In genomic region chr3:157091096-157091833, GRCh38 we compare ENCODE assay signal across 18 cellular contexts.
DNase-seq lines count a peak whose midpoint lies in the region; ATAC-seq and TF ChIP-seq lines count a peak whose summit lies in the region.
"Had no signal": no experiment of that assay in that cellular context is flagged by ENCODE, and none has a peak within 500 bp of the region (broad histone marks: within the 10 kb centered on the region; RNA-seq: fewer than 3 reads in every experiment).

No MANE protein-coding gene starts in this region.

- peak overlapping the region; percentile 100 for H3K27ac ChIP-seq in left ventricle myocardium inferior (replicated peaks)

- intact Hi-C loops in left ventricle myocardium inferior (cut with micrococcal nuclease) (loop anchor here (5.0 kb wide), 1 partner anchor 36 kb away; no protein-coding TSS in a partner anchor), left cardiac atrium (cut with DNase I) (no loop called here)

- H3K27me3 Mint-ChIP-seq in memory B cell = peaks cover 3% of the 10 kb centered on the region

- H3K36me3 ChIP-seq in left ventricle myocardium inferior = no peaks in the 10 kb centered on the region
- H3K36me3 ChIP-seq: colonic mucosa, sigmoid colon had no signal

- H3K4me1 ChIP-seq in left ventricle myocardium inferior = peaks cover 70% of the 10 kb centered on the region

- peaks cover 1% of the 10 kb centered on the region for H3K36me3 Mint-ChIP-seq in memory B cell
- H3K36me3 Mint-ChIP-seq: mesothelial cell of epicardium had no signal

- DNase-seq in left ventricle myocardium inferior (no peak), left cardiac atrium (no peak), RPMI8226 (peak; percentile 39), memory B cell (ENCODE audit: low spot score in 2 of 2) (no peak), NCI-H187 (lab: John Stamatoyannopoulos, UW) (no peak), T1000 (lab: John Stamatoyannopoulos, UW) (no peak), DMS153 (lab: John Stamatoyannopoulos, UW) (no peak), cerebellum (ENCODE audit: low spot score) (no peak)
- DNase-seq: activated CD4-positive, CD25-positive, alpha-beta regulatory T cell treated with anti-CD3 and anti-CD28 coated beads, Interleukin-2, amount 50 U/mL, for 72 hours; activated T-cell treated with anti-CD3 and anti-CD28 coated beads, Interleukin-2, amount 50 U/mL, for 48 hours; colonic mucosa; DMS 273 treated with DMSO at 0.1 percent for 48 hours; erythroblast; NCI-H1417; NCI-H2227 treated with DMSO at 0.1 percent for 48 hours; NK-92 treated with Interleukin-12 subunit alpha and Interleukin-12 subunit beta, amount 100 ng/mL, for 24 hours; sigmoid colon had no signal

- TF ChIP-seq CTCF in left ventricle myocardium inferior (IDR thresholded peaks at IDR 0.05; ENCODE audit: borderline replicate concordance) = no peak

- H3K27ac Mint-ChIP-seq in memory B cell = peak overlapping the region; percentile 5

- no peak overlapping the region for H3K4me3 Mint-ChIP-seq in memory B cell
- H3K4me3 Mint-ChIP-seq: mesothelial cell of epicardium had no signal

- no peaks in the 10 kb centered on the region for H3K27me3 ChIP-seq in left ventricle myocardium inferior (ENCODE audit: low read depth)
- H3K27me3 ChIP-seq: colonic mucosa, sigmoid colon had no signal

- no peaks in the 10 kb centered on the region for H3K9me3 Mint-ChIP-seq in memory B cell
- H3K9me3 Mint-ChIP-seq: mesothelial cell of epicardium had no signal

- ATAC-seq in left cardiac atrium (no peak), memory B cell (ENCODE audit: low read depth) (no peak)

- peak overlapping the region; percentile 76 for H3K4me3 ChIP-seq in left ventricle myocardium inferior
- H3K4me3 ChIP-seq: colonic mucosa, sigmoid colon had no signal

- no peaks in the 10 kb centered on the region for H3K9me3 ChIP-seq in left ventricle myocardium inferior (replicated peaks)
- H3K9me3 ChIP-seq: colonic mucosa, sigmoid colon had no signal

- peaks cover 16% of the 10 kb centered on the region for H3K4me1 Mint-ChIP-seq in memory B cell
